In genomic region chr19:49869484-49870308, GRCh38 we compare ENCODE assay signal across 8 cellular contexts. TPM values are rescaled to one million over a fixed set of nuclear protein-coding genes. Genes with fewer than 3 reads are reported as not detected.
DNase-seq lines count a peak whose midpoint lies in the region; ATAC-seq, FAIRE-seq and TF ChIP-seq lines count a peak whose summit lies in the region.

No MANE protein-coding gene starts in this region.

- in situ Hi-C loops in HepG2 (cut with HindIII; ENCODE audit: extremely low pct_ligation_motif_present, low pct_unique_long_range_greater_than_20kb), result no loop called here

- BruUV-seq in HepG2 (replicated peaks; lab: Mats Ljungman, UMichigan), result TSS peak; percentile 74

- TF ChIP-seq RAD21 in HepG2 (CRISPR knock-in tag; IDR thresholded peaks at IDR 0.05), result peak; percentile 58; the same call in 1 of the 2 replicates

- TF ChIP-seq POLR2A in HepG2 (IDR thresholded peaks at IDR 0.05; ENCODE audit: insufficient read depth in 1 of 2, low read depth in 2 of 2, low read length in 2 of 2), result peak; percentile 13 to 63; a peak in 2 of 4 replicates

- DNase-seq in CD1c-positive myeloid dendritic cell (ENCODE audit: extremely low spot score) (peak; percentile 99), NCI-H774 (lab: John Stamatoyannopoulos, UW) (peak; percentile 99), dermis microvascular lymphatic vessel endothelial cell (ENCODE audit: low read depth in 2 of 2) (peak; percentile 100), HepG2 (ENCODE audit: low spot score) (peak; percentile 99)
- DNase-seq in activated CD4-positive, alpha-beta T cell treated with anti-CD3 and anti-CD28 coated beads, Interleukin-2, amount 50 U/mL, for 48 hours, result peak; percentile 88 to 93
- DNase-seq in stimulated activated CD4-positive, alpha-beta T cell treated with anti-CD3 and anti-CD28 coated beads, Interleukin-2, amount 100 ng/mL, for 48 hours, result peak; percentile 87

- H3K4me3 ChIP-seq in HepG2 (replicated peaks in 1 of 3; ENCODE audit: insufficient read depth in 1 of 3, low read depth in 2 of 3, low read length in 3 of 3), result peak overlapping the region; percentile 45 to 78 (median 67)

- CTCF ChIA-PET in HepG2 (lab: Yijun Ruan, JAX; ENCODE audit: low intra/inter-chr PET ratio, low total read pairs), result no interaction called here

- H3K9me3 ChIP-seq in HepG2 (ENCODE audit: low read length), result no peaks in the 10 kb centered on the region

- FAIRE-seq in HepG2 (lab: Jason Lieb, UNC), result peak; percentile 100

- H3K4me1 ChIP-seq in HepG2 (ENCODE audit: insufficient read depth, low read length), result peaks cover 49% of the 10 kb centered on the region

- intact Hi-C loops in HepG2 (cut with micrococcal nuclease; ENCODE audit: unreplicated experiment), result no loop called here

- H3K9ac ChIP-seq in HepG2 (ENCODE audit: insufficient read depth, low read depth, low read length), result peak overlapping the region; percentile 80

- peaks cover 6% of the 10 kb centered on the region for H4K20me1 ChIP-seq in HepG2 (ENCODE audit: insufficient read depth, low read length)

- peak overlapping the region; percentile 78 for H3K27ac ChIP-seq in HepG2 (ENCODE audit: extremely low read length, insufficient read depth, low read length)

- H3K79me2 ChIP-seq in HepG2 (ENCODE audit: insufficient read depth, low read length), result peaks cover 22% of the 10 kb centered on the region

- TF ChIP-seq CTCF in HepG2 (CRISPR knock-in tag; IDR thresholded peaks at IDR 0.05), result no peak

- no peaks in the 10 kb centered on the region; a peak in 1 of 5 replicates for H3K27me3 ChIP-seq in HepG2 (ENCODE audit: control insufficient read depth in 1 of 2, insufficient read depth in 2 of 2, low read length in 2 of 2)

- ATAC-seq in GM19397 (IDR thresholded peaks at IDR 0.05; ENCODE audit: unreplicated experiment), result peak; percentile 56
- ATAC-seq in HG03571 (IDR thresholded peaks at IDR 0.05; ENCODE audit: unreplicated experiment), result peak; percentile 46
- ATAC-seq in HepG2, result peak; percentile 82

- POLR2A ChIA-PET in HepG2 (lab: Yijun Ruan, JAX), result interaction anchor here (0.6 to 1.9 kb wide), 16 partner anchors 8 to 417 kb away, joined by 3 to 29 read pairs (median 4); partner anchors contain the start of genes AKT1S1, ALDH16A1, AP2A1 and ATF5

- H3K36me3 ChIP-seq in HepG2 (replicated peaks in 1 of 2; ENCODE audit: control insufficient read depth in 1 of 2, insufficient read depth in 2 of 2, low read length in 2 of 2), result peaks cover 0 to 6% of the 10 kb centered on the region in 2 experiments; a peak in 4 of 5 replicates

- no peak overlapping the region for H2AFZ ChIP-seq in HepG2 (ENCODE audit: low read length)

- TF ChIP-seq EP300 in HepG2 (IDR thresholded peaks at IDR 0.05; ENCODE audit: low read depth in 2 of 2, low read length in 2 of 2) (peak in 1 of 2 experiments; percentile 91; a peak in 2 of 4 replicates), HepG2 (CRISPR knock-in tag; IDR thresholded peaks at IDR 0.05; ENCODE audit: borderline replicate concordance) (no peak)

- H3K4me2 ChIP-seq in HepG2 (ENCODE audit: low read depth, low read length), result peak overlapping the region; percentile 96

- WGBS in HepG2 (ENCODE audit: low lambda C conversion rate), result 10% methylated on average over 10 of the region's 67 CpGs

RNA-seq across cellular contexts. Expression of gene PNKP, which starts 2.3 kb away (rescaled TPM):
- total RNA-seq in dermis microvascular lymphatic vessel endothelial cell (27.6 and 35.9 TPM in 2 replicates), HepG2 (2016; rRNA removed; fragmentation: Illumina TruSeq; extraction: Trizol) (12.5 and 27.1 TPM in 2 replicates)
- total RNA-seq in HepG2 (2016; cell fraction: cytosol; rRNA removed; fragmentation: Illumina TruSeq; extraction: Trizol; ENCODE audit: low read depth), result 15.1 and 16.6 TPM in 2 replicates
- 14.0 and 23.3 TPM in 2 replicates for total RNA-seq in HepG2 (2016; cell fraction: insoluble cytoplasmic fraction; rRNA removed; fragmentation: Illumina TruSeq; extraction: Trizol)
- total RNA-seq in HepG2 (2016; cell fraction: membrane; rRNA removed; fragmentation: Illumina TruSeq; extraction: Trizol), result 10.4 and 12.6 TPM in 2 replicates
- total RNA-seq in HepG2 (2016; cell fraction: nucleus; rRNA removed; fragmentation: Illumina TruSeq; extraction: Trizol), result 22.5 and 24.4 TPM in 2 replicates
- polyA plus RNA-seq in HepG2 (2011; rRNA removed), result 12.7 and 17.0 TPM in 2 replicates
- 6.9 and 10.2 TPM in 2 replicates for polyA plus RNA-seq in HepG2 (2011; cell fraction: cytosol; rRNA removed)
- 96.1 and 104 TPM in 2 replicates for polyA plus RNA-seq in HepG2 (2011; cell fraction: nucleus; rRNA removed)
- 14.4 and 18.2 TPM in 2 replicates for polyA plus RNA-seq in HepG2 (2012)
- polyA plus RNA-seq in HepG2 (2016; cell fraction: cytosol; fragmentation: Illumina TruSeq; extraction: Trizol; ENCODE audit: low read depth), result 6.4 and 8.2 TPM in 2 replicates
- polyA plus RNA-seq in HepG2 (2016; cell fraction: insoluble cytoplasmic fraction; fragmentation: Illumina TruSeq; extraction: Trizol; ENCODE audit: low read depth), result 11.5 and 13.4 TPM in 2 replicates
- 11.3 and 40.2 TPM in 2 replicates for polyA plus RNA-seq in HepG2 (2016; cell fraction: membrane; fragmentation: Illumina TruSeq; extraction: Trizol; ENCODE audit: low read depth)
- polyA plus RNA-seq in HepG2 (2016; cell fraction: nucleus; fragmentation: Illumina TruSeq; extraction: Trizol; ENCODE audit: insufficient read depth, low read depth), result 87.3 and 98.8 TPM in 2 replicates
- polyA minus RNA-seq in HepG2 (2011; rRNA and poly(A)+ RNA removed; ENCODE audit: low replicate concordance), result 16.1 and 37.1 TPM in 2 replicates
- polyA minus RNA-seq in HepG2 (2011; cell fraction: cytosol; rRNA and poly(A)+ RNA removed), result 9.8 and 10.1 TPM in 2 replicates
- polyA minus RNA-seq in HepG2 (2011; cell fraction: nucleus; rRNA and poly(A)+ RNA removed), result 30.5 and 40.2 TPM in 2 replicates

RNA-seq across cellular contexts. Expression of gene AKT1S1, which starts 7.5 kb away (rescaled TPM):
- total RNA-seq in dermis microvascular lymphatic vessel endothelial cell (5.1 and 7.6 TPM in 2 replicates), HepG2 (2016; rRNA removed; fragmentation: Illumina TruSeq; extraction: Trizol) (10.9 and 13.5 TPM in 2 replicates)
- 6.3 and 7.3 TPM in 2 replicates for total RNA-seq in HepG2 (2016; cell fraction: cytosol; rRNA removed; fragmentation: Illumina TruSeq; extraction: Trizol; ENCODE audit: low read depth)
- 10.3 and 14.9 TPM in 2 replicates for total RNA-seq in HepG2 (2016; cell fraction: insoluble cytoplasmic fraction; rRNA removed; fragmentation: Illumina TruSeq; extraction: Trizol)
- 14.8 and 16.5 TPM in 2 replicates for total RNA-seq in HepG2 (2016; cell fraction: membrane; rRNA removed; fragmentation: Illumina TruSeq; extraction: Trizol)
- 12.4 and 13.6 TPM in 2 replicates for total RNA-seq in HepG2 (2016; cell fraction: nucleus; rRNA removed; fragmentation: Illumina TruSeq; extraction: Trizol)
- polyA plus RNA-seq in HepG2 (2011; rRNA removed), result 27.8 and 30.0 TPM in 2 replicates
- polyA plus RNA-seq in HepG2 (2011; cell fraction: cytosol; rRNA removed), result 29.0 and 32.7 TPM in 2 replicates
- 56.2 and 76.4 TPM in 2 replicates for polyA plus RNA-seq in HepG2 (2011; cell fraction: nucleus; rRNA removed)
- polyA plus RNA-seq in HepG2 (2012), result 19.5 and 19.7 TPM in 2 replicates
- 22.7 and 24.3 TPM in 2 replicates for polyA plus RNA-seq in HepG2 (2016; cell fraction: cytosol; fragmentation: Illumina TruSeq; extraction: Trizol; ENCODE audit: low read depth)
- 43.5 and 52.7 TPM in 2 replicates for polyA plus RNA-seq in HepG2 (2016; cell fraction: insoluble cytoplasmic fraction; fragmentation: Illumina TruSeq; extraction: Trizol; ENCODE audit: low read depth)
- 46.7 and 51.1 TPM in 2 replicates for polyA plus RNA-seq in HepG2 (2016; cell fraction: membrane; fragmentation: Illumina TruSeq; extraction: Trizol; ENCODE audit: low read depth)
- 55.9 and 59.4 TPM in 2 replicates for polyA plus RNA-seq in HepG2 (2016; cell fraction: nucleus; fragmentation: Illumina TruSeq; extraction: Trizol; ENCODE audit: insufficient read depth, low read depth)
- 25.3 and 37.7 TPM in 2 replicates for polyA minus RNA-seq in HepG2 (2011; rRNA and poly(A)+ RNA removed; ENCODE audit: low replicate concordance)
- 13.0 and 14.0 TPM in 2 replicates for polyA minus RNA-seq in HepG2 (2011; cell fraction: cytosol; rRNA and poly(A)+ RNA removed)
- 21.9 and 22.5 TPM in 2 replicates for polyA minus RNA-seq in HepG2 (2011; cell fraction: nucleus; rRNA and poly(A)+ RNA removed)

RNA-seq across cellular contexts. Expression of gene TBC1D17, which starts 7.8 kb away (rescaled TPM):
- total RNA-seq in dermis microvascular lymphatic vessel endothelial cell (7.6 and 9.4 TPM in 2 replicates), HepG2 (2016; rRNA removed; fragmentation: Illumina TruSeq; extraction: Trizol) (3.6 and 9.7 TPM in 2 replicates)
- total RNA-seq in HepG2 (2016; cell fraction: cytosol; rRNA removed; fragmentation: Illumina TruSeq; extraction: Trizol; ENCODE audit: low read depth), result 3.6 and 4.6 TPM in 2 replicates
- total RNA-seq in HepG2 (2016; cell fraction: insoluble cytoplasmic fraction; rRNA removed; fragmentation: Illumina TruSeq; extraction: Trizol), result 4.5 and 10.0 TPM in 2 replicates
- total RNA-seq in HepG2 (2016; cell fraction: membrane; rRNA removed; fragmentation: Illumina TruSeq; extraction: Trizol), result 7.6 and 8.5 TPM in 2 replicates
- 8.6 and 13.7 TPM in 2 replicates for total RNA-seq in HepG2 (2016; cell fraction: nucleus; rRNA removed; fragmentation: Illumina TruSeq; extraction: Trizol)
- polyA plus RNA-seq in HepG2 (2011; rRNA removed), result 16.9 and 21.6 TPM in 2 replicates
- polyA plus RNA-seq in HepG2 (2011; cell fraction: cytosol; rRNA removed), result 7.9 and 12.0 TPM in 2 replicates
- 83.8 and 108 TPM in 2 replicates for polyA plus RNA-seq in HepG2 (2011; cell fraction: nucleus; rRNA removed)
- 19.0 and 23.3 TPM in 2 replicates for polyA plus RNA-seq in HepG2 (2012)
- 4.7 and 5.1 TPM in 2 replicates for polyA plus RNA-seq in HepG2 (2016; cell fraction: cytosol; fragmentation: Illumina TruSeq; extraction: Trizol; ENCODE audit: low read depth)
- 10.7 and 15.1 TPM in 2 replicates for polyA plus RNA-seq in HepG2 (2016; cell fraction: insoluble cytoplasmic fraction; fragmentation: Illumina TruSeq; extraction: Trizol; ENCODE audit: low read depth)
- polyA plus RNA-seq in HepG2 (2016; cell fraction: membrane; fragmentation: Illumina TruSeq; extraction: Trizol; ENCODE audit: low read depth), result 9.3 and 10.8 TPM in 2 replicates
- polyA plus RNA-seq in HepG2 (2016; cell fraction: nucleus; fragmentation: Illumina TruSeq; extraction: Trizol; ENCODE audit: insufficient read depth, low read depth), result 45.7 and 46.6 TPM in 2 replicates
- polyA minus RNA-seq in HepG2 (2011; rRNA and poly(A)+ RNA removed; ENCODE audit: low replicate concordance), result 14.8 and 17.4 TPM in 2 replicates
- polyA minus RNA-seq in HepG2 (2011; cell fraction: cytosol; rRNA and poly(A)+ RNA removed), result 9.8 and 11.2 TPM in 2 replicates
- polyA minus RNA-seq in HepG2 (2011; cell fraction: nucleus; rRNA and poly(A)+ RNA removed), result 16.0 and 24.2 TPM in 2 replicates

RNA-seq across cellular contexts. Expression of gene PTOV1, which starts 18.7 kb away (rescaled TPM):
- total RNA-seq in dermis microvascular lymphatic vessel endothelial cell (32.6 and 74.1 TPM in 2 replicates), HepG2 (2016; rRNA removed; fragmentation: Illumina TruSeq; extraction: Trizol) (59.4 and 68.5 TPM in 2 replicates)
- total RNA-seq in HepG2 (2016; cell fraction: cytosol; rRNA removed; fragmentation: Illumina TruSeq; extraction: Trizol; ENCODE audit: low read depth), result 30.7 and 36.0 TPM in 2 replicates
- total RNA-seq in HepG2 (2016; cell fraction: insoluble cytoplasmic fraction; rRNA removed; fragmentation: Illumina TruSeq; extraction: Trizol), result 67.3 and 74.4 TPM in 2 replicates
- 45.7 and 54.4 TPM in 2 replicates for total RNA-seq in HepG2 (2016; cell fraction: membrane; rRNA removed; fragmentation: Illumina TruSeq; extraction: Trizol)
- 68.2 and 84.3 TPM in 2 replicates for total RNA-seq in HepG2 (2016; cell fraction: nucleus; rRNA removed; fragmentation: Illumina TruSeq; extraction: Trizol)
- 63.5 and 77.7 TPM in 2 replicates for polyA plus RNA-seq in HepG2 (2011; rRNA removed)
- polyA plus RNA-seq in HepG2 (2011; cell fraction: cytosol; rRNA removed), result 27.3 and 44.2 TPM in 2 replicates
- polyA plus RNA-seq in HepG2 (2011; cell fraction: nucleus; rRNA removed), result 387 and 441 TPM in 2 replicates
- 72.7 and 99.0 TPM in 2 replicates for polyA plus RNA-seq in HepG2 (2012)
- polyA plus RNA-seq in HepG2 (2016; cell fraction: cytosol; fragmentation: Illumina TruSeq; extraction: Trizol; ENCODE audit: low read depth), result 24.0 and 27.8 TPM in 2 replicates
- 78.0 and 94.4 TPM in 2 replicates for polyA plus RNA-seq in HepG2 (2016; cell fraction: insoluble cytoplasmic fraction; fragmentation: Illumina TruSeq; extraction: Trizol; ENCODE audit: low read depth)
- 34.7 and 37.3 TPM in 2 replicates for polyA plus RNA-seq in HepG2 (2016; cell fraction: membrane; fragmentation: Illumina TruSeq; extraction: Trizol; ENCODE audit: low read depth)
- polyA plus RNA-seq in HepG2 (2016; cell fraction: nucleus; fragmentation: Illumina TruSeq; extraction: Trizol; ENCODE audit: insufficient read depth, low read depth), result 178 and 181 TPM in 2 replicates
- 73.5 and 109 TPM in 2 replicates for polyA minus RNA-seq in HepG2 (2011; rRNA and poly(A)+ RNA removed; ENCODE audit: low replicate concordance)
- polyA minus RNA-seq in HepG2 (2011; cell fraction: cytosol; rRNA and poly(A)+ RNA removed), result 42.8 and 45.1 TPM in 2 replicates
- polyA minus RNA-seq in HepG2 (2011; cell fraction: nucleus; rRNA and poly(A)+ RNA removed), result 69.0 and 75.8 TPM in 2 replicates

RNA-seq across cellular contexts. Expression of gene IL4I1, which starts 27.0 kb away (rescaled TPM):
- total RNA-seq in dermis microvascular lymphatic vessel endothelial cell (1.6 and 1.9 TPM in 2 replicates), HepG2 (2016; rRNA removed; fragmentation: Illumina TruSeq; extraction: Trizol) (not detected in 2 replicates)
- total RNA-seq in HepG2 (2016; cell fraction: cytosol; rRNA removed; fragmentation: Illumina TruSeq; extraction: Trizol; ENCODE audit: low read depth), result not detected in 2 replicates
- 0.18 and 0.30 TPM in 2 replicates for total RNA-seq in HepG2 (2016; cell fraction: insoluble cytoplasmic fraction; rRNA removed; fragmentation: Illumina TruSeq; extraction: Trizol)
- total RNA-seq in HepG2 (2016; cell fraction: membrane; rRNA removed; fragmentation: Illumina TruSeq; extraction: Trizol), result not detected in 2 replicates
- total RNA-seq in HepG2 (2016; cell fraction: nucleus; rRNA removed; fragmentation: Illumina TruSeq; extraction: Trizol), result not detected in 2 replicates
- not detected in 2 replicates for polyA plus RNA-seq in HepG2 (2011; rRNA removed)
- polyA plus RNA-seq in HepG2 (2011; cell fraction: cytosol; rRNA removed), result 0.08 TPM in 1 of 2 replicates, not detected in the other
- 0.16 and 0.28 TPM in 2 replicates for polyA plus RNA-seq in HepG2 (2011; cell fraction: nucleus; rRNA removed)
- 0.50 TPM in 1 of 2 replicates, not detected in the other for polyA plus RNA-seq in HepG2 (2012)
- 0.29 TPM in 1 of 2 replicates, not detected in the other for polyA plus RNA-seq in HepG2 (2016; cell fraction: cytosol; fragmentation: Illumina TruSeq; extraction: Trizol; ENCODE audit: low read depth)
- polyA plus RNA-seq in HepG2 (2016; cell fraction: insoluble cytoplasmic fraction; fragmentation: Illumina TruSeq; extraction: Trizol; ENCODE audit: low read depth), result not detected in 2 replicates
- not detected in 2 replicates for polyA plus RNA-seq in HepG2 (2016; cell fraction: membrane; fragmentation: Illumina TruSeq; extraction: Trizol; ENCODE audit: low read depth)
- polyA plus RNA-seq in HepG2 (2016; cell fraction: nucleus; fragmentation: Illumina TruSeq; extraction: Trizol; ENCODE audit: insufficient read depth, low read depth), result not detected in 2 replicates
- polyA minus RNA-seq in HepG2 (2011; rRNA and poly(A)+ RNA removed; ENCODE audit: low replicate concordance), result 0.09 TPM in 1 of 2 replicates, not detected in the other
- polyA minus RNA-seq in HepG2 (2011; cell fraction: cytosol; rRNA and poly(A)+ RNA removed), result not detected in 2 replicates
- not detected in 2 replicates for polyA minus RNA-seq in HepG2 (2011; cell fraction: nucleus; rRNA and poly(A)+ RNA removed)

Comparison
In these comparisons a context has a peak if more than half of its experiments do, and no peak if none do; other contexts are left out.
1. Peak in every context shown above with its lines: DNase-seq, ATAC-seq, H3K4me3 ChIP-seq and H3K27ac ChIP-seq.